19 cellular contexts compared by ENCODE assay signal in the genomic region with DNA sequence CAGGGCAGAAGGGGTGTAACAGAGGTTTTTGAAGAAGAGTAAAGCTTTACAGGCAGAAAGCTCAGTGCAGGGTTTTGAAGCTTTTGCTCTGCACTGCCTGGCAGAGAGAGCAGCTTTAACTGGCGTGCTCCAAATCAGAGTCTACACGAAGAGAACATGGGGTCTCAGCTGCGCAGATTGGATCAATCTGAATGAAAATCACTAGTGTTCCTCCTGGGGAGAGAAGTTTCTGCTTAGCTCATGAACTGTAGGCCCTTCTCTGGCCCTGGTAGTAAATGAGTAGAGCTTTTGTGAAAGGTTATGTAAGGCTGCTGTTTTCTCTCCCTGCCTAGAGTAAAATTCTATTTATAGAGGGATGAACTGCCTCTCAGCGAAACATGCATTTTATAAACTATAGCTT. TPM values are rescaled to one million over a fixed set of nuclear protein-coding genes. Genes with fewer than 3 reads are reported as not detected.
DNase-seq lines count a peak whose midpoint lies in the region; ATAC-seq and TF ChIP-seq lines count a peak whose summit lies in the region.
"Had no signal": no experiment of that assay in that cellular context is flagged by ENCODE, and none has a peak within 500 bp of the region (broad histone marks: within the 10 kb centered on the region; RNA-seq: fewer than 3 reads in every experiment).

No MANE protein-coding gene starts in this region.

- H2AFZ ChIP-seq in neuronal stem cell (ENCODE audit: low read length) = peak overlapping the region; percentile 51

- no peak overlapping the region for H3K4ac ChIP-seq in neuronal stem cell (ENCODE audit: low read length)

- DNase-seq in Right ventricle myocardium superior (no peak), Right ventricle myocardium inferior (ENCODE audit: missing footprints) (no peak), epidermal melanocyte (ENCODE audit: insufficient read length, low spot score) (peak; percentile 41), neuronal stem cell (ENCODE audit: low spot score) (no peak), osteocyte (ENCODE audit: extremely low spot score, unreplicated experiment) (no peak), Peyer's patch (no peak)
- DNase-seq in T-helper 2 cell treated with Interferon-gamma antibody and Interleukin-4, amounts not matched to agents 5 μg/mL and 100 μg/mL, for 36 hours (ENCODE audit: low spot score) = no peak
- DNase-seq: CD8-positive, alpha-beta memory T cell; DMS79; NCI-H1417 treated with DMSO at 0.1 percent for 48 hours; NCI-H2029 treated with DMSO at 0.1 percent for 48 hours; NCI-H510A; NCI-H774; SHP77 had no signal

- no peak overlapping the region for H3K18ac ChIP-seq in neuronal stem cell (ENCODE audit: low read length)

- H3K9me3 ChIP-seq in neuronal stem cell (replicated peaks in 1 of 2; ENCODE audit: control insufficient read depth in 2 of 2, insufficient read depth in 1 of 2, low read depth in 1 of 2, low read length in 2 of 2) = no peaks in the 10 kb centered on the region
- H3K9me3 ChIP-seq in Peyer's patch = no peaks in the 10 kb centered on the region
- H3K9me3 ChIP-seq: HAP-1 had no signal

- no peaks in the 10 kb centered on the region for H3K4me1 Mint-ChIP-seq in osteocyte (ENCODE audit: unreplicated experiment)
- H3K4me1 Mint-ChIP-seq in T-helper 2 cell treated with Interferon-gamma antibody and Interleukin-4, amounts not matched to agents 5 μg/mL and 100 μg/mL, for 36 hours (ENCODE audit: low read depth) = no peaks in the 10 kb centered on the region
- H3K4me1 Mint-ChIP-seq: CD8-positive, alpha-beta memory T cell had no signal

- H2BK5ac ChIP-seq in neuronal stem cell (ENCODE audit: low read length) = no peak overlapping the region

- no peak overlapping the region for H3K4me2 ChIP-seq in neuronal stem cell (ENCODE audit: insufficient read depth, low read length, poor library complexity, severe bottlenecking)

- H3K9me3 Mint-ChIP-seq in osteocyte (ENCODE audit: unreplicated experiment) = peaks cover 3% of the 10 kb centered on the region
- no peaks in the 10 kb centered on the region for H3K9me3 Mint-ChIP-seq in T-helper 2 cell treated with Interferon-gamma antibody and Interleukin-4, amounts not matched to agents 5 μg/mL and 100 μg/mL, for 36 hours

- H3K9ac ChIP-seq in neuronal stem cell (ENCODE audit: low read depth, low read length, poor library complexity) = no peak overlapping the region

- H3K36me3 ChIP-seq in neuronal stem cell (replicated peaks in 1 of 2; ENCODE audit: control insufficient read depth in 2 of 2, insufficient read depth in 2 of 2, low read length in 2 of 2) = no peaks in the 10 kb centered on the region
- no peaks in the 10 kb centered on the region for H3K36me3 ChIP-seq in Peyer's patch
- H3K36me3 ChIP-seq: HAP-1 had no signal

- H3K27me3 Mint-ChIP-seq in osteocyte (ENCODE audit: unreplicated experiment) = peaks cover 8% of the 10 kb centered on the region
- H3K27me3 Mint-ChIP-seq in T-helper 2 cell treated with Interferon-gamma antibody and Interleukin-4, amounts not matched to agents 5 μg/mL and 100 μg/mL, for 36 hours (ENCODE audit: low read depth) = no peaks in the 10 kb centered on the region
- H3K27me3 Mint-ChIP-seq: CD8-positive, alpha-beta memory T cell had no signal

- ATAC-seq in Right ventricle myocardium superior (ENCODE audit: poor library complexity) (peak; percentile 59), Right ventricle myocardium inferior (no peak)
- ATAC-seq: Panc1 had no signal

- no peak overlapping the region for H3K14ac ChIP-seq in neuronal stem cell (ENCODE audit: low read length)

- no peak overlapping the region for H2BK15ac ChIP-seq in neuronal stem cell (ENCODE audit: low read length)

- H3K27ac ChIP-seq in neuronal stem cell (replicated peaks; ENCODE audit: low read length) = no peak overlapping the region
- peak overlapping the region; percentile 90 for H3K27ac ChIP-seq in temporal lobe (ENCODE audit: low read depth, low read length)
- no peak overlapping the region for H3K27ac ChIP-seq in Peyer's patch
- H3K27ac ChIP-seq: 22Rv1 had no signal

- no peak overlapping the region for H2AK5ac ChIP-seq in neuronal stem cell (ENCODE audit: low read depth, low read length)

- H3K79me1 ChIP-seq in neuronal stem cell (ENCODE audit: low read depth, low read length) = no peaks in the 10 kb centered on the region

- H3K23ac ChIP-seq in neuronal stem cell (ENCODE audit: low read depth, low read length, poor library complexity) = no peak overlapping the region

- H2BK120ac ChIP-seq in neuronal stem cell (ENCODE audit: low read depth, low read length) = no peak overlapping the region

- no peak overlapping the region for H4K91ac ChIP-seq in neuronal stem cell (ENCODE audit: low read depth, low read length, poor library complexity)

- H3K4me3 Mint-ChIP-seq in osteocyte (ENCODE audit: unreplicated experiment) = no peak overlapping the region
- no peak overlapping the region for H3K4me3 Mint-ChIP-seq in T-helper 2 cell treated with Interferon-gamma antibody and Interleukin-4, amounts not matched to agents 5 μg/mL and 100 μg/mL, for 36 hours
- H3K4me3 Mint-ChIP-seq: CD8-positive, alpha-beta memory T cell had no signal

- no peaks in the 10 kb centered on the region for H3K36me3 Mint-ChIP-seq in osteocyte (ENCODE audit: unreplicated experiment)
- H3K36me3 Mint-ChIP-seq in T-helper 2 cell treated with Interferon-gamma antibody and Interleukin-4, amounts not matched to agents 5 μg/mL and 100 μg/mL, for 36 hours (ENCODE audit: low read depth) = no peaks in the 10 kb centered on the region
- H3K36me3 Mint-ChIP-seq: CD8-positive, alpha-beta memory T cell had no signal

- H3K4me3 ChIP-seq in neuronal stem cell (ENCODE audit: low read length in 2 of 2) = no peak overlapping the region
- H3K4me3 ChIP-seq in Peyer's patch = no peak overlapping the region
- H3K4me3 ChIP-seq: HAP-1 had no signal

- no peak for TF ChIP-seq POLR2A in Peyer's patch (IDR thresholded peaks at IDR 0.05)

- no peak overlapping the region for H3K27ac Mint-ChIP-seq in osteocyte (ENCODE audit: unreplicated experiment)
- no peak overlapping the region for H3K27ac Mint-ChIP-seq in T-helper 2 cell treated with Interferon-gamma antibody and Interleukin-4, amounts not matched to agents 5 μg/mL and 100 μg/mL, for 36 hours
- H3K27ac Mint-ChIP-seq: CD8-positive, alpha-beta memory T cell had no signal

- no peak for TF ChIP-seq CTCF in osteocyte (IDR thresholded peaks at IDR 0.05)
- no peak for TF ChIP-seq CTCF in Peyer's patch (IDR thresholded peaks at IDR 0.05)

- no peaks in the 10 kb centered on the region for H3K4me1 ChIP-seq in neuronal stem cell (ENCODE audit: control insufficient read depth in 2 of 2, insufficient read depth in 1 of 2, low read depth in 1 of 2, low read length in 2 of 2)
- no peaks in the 10 kb centered on the region for H3K4me1 ChIP-seq in Peyer's patch
- H3K4me1 ChIP-seq: HAP-1 had no signal

- H4K8ac ChIP-seq in neuronal stem cell (ENCODE audit: low read depth, low read length) = no peak overlapping the region

- H2BK12ac ChIP-seq in neuronal stem cell (ENCODE audit: low read length) = no peak overlapping the region

- H3K27me3 ChIP-seq in neuronal stem cell (ENCODE audit: control insufficient read depth in 3 of 3, insufficient read depth in 3 of 3, low read depth in 1 of 3, low read length in 3 of 3) = no peaks in the 10 kb centered on the region
- no peaks in the 10 kb centered on the region for H3K27me3 ChIP-seq in Peyer's patch

- WGBS in neuronal stem cell (ENCODE audit: extremely low coverage in 2 of 2, insufficient read length in 2 of 2, insufficient replicate concordance in 1 of 2), 2 donors = no CpG with 5 or more reads among the region's 4 CpGs

- intact Hi-C loops in Right ventricle myocardium superior (cut with DNase I) = no loop called here
- intact Hi-C loops in Right ventricle myocardium inferior (cut with DNase I) = no loop called here

RNA-seq across cellular contexts. Expression of a gene that starts 13.6 kb away (rescaled TPM):
- total RNA-seq in Right ventricle myocardium superior (not detected), Right ventricle myocardium inferior (not detected), temporal lobe (17.9 TPM), osteocyte (0.24 and 0.39 TPM in 2 replicates), Peyer's patch (under 1 TPM in 1 of 4 donors, not detected in 3; 0.13 TPM)
- polyA plus RNA-seq in neuronal stem cell (2013, experiment 1 of 2) = 0.85 TPM
- 0.94 TPM for polyA plus RNA-seq in neuronal stem cell (2013, experiment 2 of 2)
- total RNA-seq: CD8-positive, alpha-beta memory T cell; G401 had no signal
- polyA plus RNA-seq: CD8-positive, alpha-beta memory T cell had no signal

Comparison
In these comparisons a context has a peak if more than half of its experiments do, and no peak if none do; other contexts are left out.
1. RNA of a gene that starts 13.6 kb away (total RNA-seq): 17.9 TPM in temporal lobe (single experiment); 0.24 to 0.39 TPM in osteocyte, not detected in Right ventricle myocardium superior (single experiment), not detected in Right ventricle myocardium inferior (single experiment) and 0.13 TPM in Peyer's patch; every median in the first group is over 10 times any median in the second.